22 cellular contexts compared by ENCODE assay signal in the genomic region with DNA sequence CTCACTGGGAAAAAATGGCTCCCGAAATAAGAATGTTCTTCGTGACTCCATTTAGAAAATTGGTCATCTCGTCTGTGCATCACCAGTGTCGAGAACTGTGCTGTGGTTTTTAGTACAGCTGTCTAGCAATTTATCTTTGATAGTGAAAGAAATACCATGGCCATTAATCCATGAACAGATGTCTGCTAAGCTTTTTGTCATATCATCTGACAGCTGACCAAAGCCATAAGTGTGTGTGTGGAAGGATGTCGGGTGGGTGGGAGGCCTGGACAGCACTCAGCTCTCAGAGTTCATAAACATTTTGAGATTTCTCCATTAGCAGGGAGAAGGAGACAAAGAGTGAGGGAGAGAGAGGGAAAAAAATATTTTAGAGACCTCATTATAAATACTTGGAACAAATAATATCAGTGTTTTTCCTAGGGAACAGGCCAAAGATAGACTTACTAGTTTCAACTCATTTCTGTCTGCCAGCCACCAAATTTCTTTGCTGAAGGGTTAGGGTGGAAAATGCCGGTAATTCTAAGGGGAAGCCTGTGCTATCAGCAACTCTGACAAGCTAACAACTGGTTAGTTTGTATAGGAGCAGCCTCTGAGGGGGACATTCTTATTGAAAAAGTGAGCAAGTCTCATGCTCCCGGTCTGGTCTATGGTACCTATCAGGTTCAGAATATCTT. TPM values are rescaled to one million over a fixed set of nuclear protein-coding genes. Genes with fewer than 3 reads are reported as not detected.
DNase-seq lines count a peak whose midpoint lies in the region; ATAC-seq and TF ChIP-seq lines count a peak whose summit lies in the region.
"Had no signal": no experiment of that assay in that cellular context is flagged by ENCODE, and none has a peak within 500 bp of the region (broad histone marks: within the 10 kb centered on the region; RNA-seq: fewer than 3 reads in every experiment).

No MANE protein-coding gene starts in this region.

- DNase-seq in Right ventricle myocardium inferior (ENCODE audit: missing footprints), result no peak
- no peak for DNase-seq in cardiac septum (ENCODE audit: low spot score)
- DNase-seq in left ventricle myocardium inferior, result no peak
- no peak for DNase-seq in osteoblast (ENCODE audit: insufficient read length, low spot score, missing footprints)
- no peak for DNase-seq in WERI-Rb-1
- DNase-seq in activated gamma-delta T cell treated with Interleukin-2 at 50 U/mL for 16 hours, result no peak
- DNase-seq in progenitor cell of endocrine pancreas (ENCODE audit: low spot score, unreplicated experiment), result no peak
- DNase-seq: activated CD4-positive, CD25-positive, alpha-beta regulatory T cell treated with anti-CD3 and anti-CD28 coated beads, Interleukin-2, amount 50 U/mL, for 72 hours; central memory CD4-positive, alpha-beta T cell; DMS153; endodermal cell; naive B cell; NCI-H2081 treated with DMSO at 0.1 percent for 48 hours; Peyer's patch; small intestine; stimulated activated naive CD8-positive, alpha-beta T cell treated with anti-CD3 and anti-CD28 coated beads, Interleukin-15, amount 100 ng/mL, for 72 hours; T-cell had no signal

- no peaks in the 10 kb centered on the region for H3K27me3 ChIP-seq in left ventricle myocardium inferior (ENCODE audit: low read depth)
- no peaks in the 10 kb centered on the region for H3K27me3 ChIP-seq in osteoblast (ENCODE audit: insufficient read depth, low read length)
- H3K27me3 ChIP-seq in WERI-Rb-1 (ENCODE audit: insufficient read depth, low read depth, severe bottlenecking), result no peaks in the 10 kb centered on the region
- H3K27me3 ChIP-seq: Peyer's patch had no signal

- H3K4me2 ChIP-seq in osteoblast (ENCODE audit: insufficient read depth, low read length), result no peak overlapping the region

- H3K9me3 Mint-ChIP-seq in progenitor cell of endocrine pancreas (ENCODE audit: low read depth), result peaks cover 6% of the 10 kb centered on the region
- H3K9me3 Mint-ChIP-seq: stimulated activated naive CD8-positive, alpha-beta T cell treated with anti-CD3 and anti-CD28 coated beads, Interleukin-15, amount 100 ng/mL, for 72 hours had no signal

- H3K4me1 Mint-ChIP-seq in progenitor cell of endocrine pancreas (ENCODE audit: low read depth), result peaks cover 13% of the 10 kb centered on the region
- H3K4me1 Mint-ChIP-seq: IgD-negative memory B cell; naive B cell; stimulated activated naive CD8-positive, alpha-beta T cell treated with anti-CD3 and anti-CD28 coated beads, Interleukin-15, amount 100 ng/mL, for 72 hours; T-cell had no signal

- TF ChIP-seq CTCF in left ventricle myocardium inferior (IDR thresholded peaks at IDR 0.05; ENCODE audit: borderline replicate concordance) (no peak), osteoblast (IDR thresholded peaks at IDR 0.05; ENCODE audit: extremely low read depth, low read depth, low read length) (no peak), WERI-Rb-1 (IDR thresholded peaks at IDR 0.05; ENCODE audit: low read depth, low read length) (no peak), progenitor cell of endocrine pancreas (IDR thresholded peaks at IDR 0.05; ENCODE audit: unreplicated experiment) (no peak)

- intact Hi-C loops in Right ventricle myocardium inferior (cut with DNase I), result no loop called here
- intact Hi-C loops in cardiac septum (cut with DNase I), result no loop called here
- intact Hi-C loops in left ventricle myocardium inferior (cut with micrococcal nuclease), result no loop called here

- 30% methylated on average over 7 of the region's 7 CpGs for WGBS in urinary bladder

- H3K4me3 ChIP-seq in left ventricle myocardium inferior, result no peak overlapping the region
- no peak overlapping the region for H3K4me3 ChIP-seq in osteoblast (ENCODE audit: insufficient read depth, low read length)
- no peak overlapping the region for H3K4me3 ChIP-seq in urinary bladder (ENCODE audit: low read depth, low read length)
- H3K4me3 ChIP-seq in WERI-Rb-1 (ENCODE audit: low read depth, low read length), result no peak overlapping the region
- H3K4me3 ChIP-seq: Peyer's patch had no signal

- H3K9me3 ChIP-seq in left ventricle myocardium inferior (replicated peaks) (no peaks in the 10 kb centered on the region), osteoblast (ENCODE audit: low read depth, low read length) (no peaks in the 10 kb centered on the region), WERI-Rb-1 (ENCODE audit: severe bottlenecking) (no peaks in the 10 kb centered on the region)
- H3K9me3 ChIP-seq: Peyer's patch had no signal

- H3K27me3 Mint-ChIP-seq in progenitor cell of endocrine pancreas, result peaks cover 4% of the 10 kb centered on the region

- H3K79me2 ChIP-seq in osteoblast (ENCODE audit: insufficient read depth, low read length), result no peaks in the 10 kb centered on the region

- no peaks in the 10 kb centered on the region for H4K20me1 ChIP-seq in osteoblast (ENCODE audit: insufficient read depth, low read length)

- ATAC-seq in Right ventricle myocardium inferior, result peak; percentile 32
- ATAC-seq: stimulated activated naive CD8-positive, alpha-beta T cell treated with anti-CD3 and anti-CD28 coated beads, Interleukin-15, amount 100 ng/mL, for 72 hours; T-cell had no signal

- peak overlapping the region; percentile 43 for H2AFZ ChIP-seq in osteoblast (ENCODE audit: low read length)

- H3K36me3 ChIP-seq in left ventricle myocardium inferior, result no peaks in the 10 kb centered on the region
- no peaks in the 10 kb centered on the region for H3K36me3 ChIP-seq in osteoblast (ENCODE audit: insufficient read depth, low read length)
- H3K36me3 ChIP-seq in urinary bladder (ENCODE audit: insufficient read depth), result no peaks in the 10 kb centered on the region
- no peaks in the 10 kb centered on the region for H3K36me3 ChIP-seq in WERI-Rb-1
- H3K36me3 ChIP-seq: Peyer's patch had no signal

- H3K4me1 ChIP-seq in left ventricle myocardium inferior (peaks cover 13% of the 10 kb centered on the region), osteoblast (ENCODE audit: insufficient read depth, low read length) (peaks cover 3% of the 10 kb centered on the region), urinary bladder (ENCODE audit: insufficient read depth) (no peaks in the 10 kb centered on the region)
- H3K4me1 ChIP-seq: Peyer's patch had no signal

- no peak overlapping the region for H3K27ac Mint-ChIP-seq in progenitor cell of endocrine pancreas
- H3K27ac Mint-ChIP-seq: activated naive CD8-positive, alpha-beta T cell; endodermal cell; IgD-negative memory B cell; naive B cell; stimulated activated naive CD8-positive, alpha-beta T cell treated with anti-CD3 and anti-CD28 coated beads, Interleukin-15, amount 100 ng/mL, for 72 hours; T-cell had no signal

- H3K27ac ChIP-seq in left ventricle myocardium inferior (replicated peaks) (peak overlapping the region; percentile 47), osteoblast (ENCODE audit: low read depth, low read length) (no peak overlapping the region), urinary bladder (ENCODE audit: low read depth) (peak overlapping the region; percentile 73), WERI-Rb-1 (no peak overlapping the region)
- H3K27ac ChIP-seq: 22Rv1, C4-2B had no signal

- H3K36me3 Mint-ChIP-seq in progenitor cell of endocrine pancreas (ENCODE audit: insufficient read depth), result no peaks in the 10 kb centered on the region
- H3K36me3 Mint-ChIP-seq: activated naive CD8-positive, alpha-beta T cell; IgD-negative memory B cell; naive B cell; T-cell had no signal

- H3K4me3 Mint-ChIP-seq in progenitor cell of endocrine pancreas (ENCODE audit: low read depth), result no peak overlapping the region
- H3K4me3 Mint-ChIP-seq: activated naive CD8-positive, alpha-beta T cell; endodermal cell; IgD-negative memory B cell; naive B cell; stimulated activated naive CD8-positive, alpha-beta T cell treated with anti-CD3 and anti-CD28 coated beads, Interleukin-15, amount 100 ng/mL, for 72 hours; T-cell had no signal

RNA-seq across cellular contexts. Expression of a gene that starts 41.7 kb away (rescaled TPM):
- total RNA-seq in Right ventricle myocardium inferior (281 TPM), cardiac septum (265 TPM), left ventricle myocardium inferior (308 TPM), osteoblast (1.8 and 2.2 TPM in 2 replicates), urinary bladder (456 TPM), progenitor cell of endocrine pancreas (3.2 and 3.8 TPM in 2 replicates)
- 358 TPM for polyA plus RNA-seq in urinary bladder

Comparison
In these comparisons a context has a peak if more than half of its experiments do, and no peak if none do; other contexts are left out.
1. H3K27ac ChIP-seq: peak in left ventricle myocardium inferior (single experiment) and urinary bladder (single experiment); none in osteoblast (single experiment) and WERI-Rb-1 (single experiment).
2. RNA of a gene that starts 41.7 kb away (total RNA-seq): 456 TPM in urinary bladder (single experiment), 308 TPM in left ventricle myocardium inferior (single experiment), 281 TPM in Right ventricle myocardium inferior (single experiment) and 265 TPM in cardiac septum (single experiment); 3.2 to 3.8 TPM in progenitor cell of endocrine pancreas and 1.8 to 2.2 TPM in osteoblast; every median in the first group is over 10 times any median in the second.